In genomic region chr22:34800265-34800664, GRCh38 we compare ENCODE assay signal across 22 cellular contexts.
A peak's percentile ranks its signal among the peaks of the same experiment; 100 is the strongest.
DNase-seq lines count a peak whose midpoint lies in the region; ATAC-seq, FAIRE-seq and TF ChIP-seq lines count a peak whose summit lies in the region.
"Had no signal": no experiment of that assay in that cellular context is flagged by ENCODE, and none has a peak within 500 bp of the region (broad histone marks: within the 10 kb centered on the region; RNA-seq: fewer than 3 reads in every experiment).

No MANE protein-coding gene starts in this region.

- H3F3A ChIP-seq in MM.1S (ENCODE audit: insufficient read depth, low read length): no peaks in the 10 kb centered on the region

- H3K27me3 ChIP-seq in right atrium auricular region (no peaks in the 10 kb centered on the region), MM.1S (replicated peaks; ENCODE audit: insufficient read depth, low read length) (no peaks in the 10 kb centered on the region)
- H3K27me3 ChIP-seq: neutrophil, Peyer's patch, right lobe of liver, vagina had no signal

- no peak overlapping the region for H3K27ac ChIP-seq in right atrium auricular region
- H3K27ac ChIP-seq in MM.1S (ENCODE audit: low read length): no peak overlapping the region
- H3K27ac ChIP-seq: epithelial cell of prostate, gastroesophageal sphincter, neutrophil, Peyer's patch, right lobe of liver, vagina had no signal

- no peak for DNase-seq in left cardiac atrium
- DNase-seq in right atrium auricular region (ENCODE audit: low spot score): no peak
- peak; percentile 29 for DNase-seq in astrocyte of the cerebellum (ENCODE audit: low read depth)
- peak; percentile 85 for DNase-seq in left kidney (ENCODE audit: low read depth, low spot score)
- DNase-seq in urothelium cell line (ENCODE audit: low spot score): peak; percentile 93
- no peak for DNase-seq in MM.1S
- no peak for DNase-seq in left colon
- DNase-seq: ACHN; activated CD4-positive, alpha-beta T cell treated with anti-CD3 and anti-CD28 coated beads for 4 hours; activated CD8-positive, alpha-beta memory T cell treated with anti-CD3 and anti-CD28 coated beads, Interleukin-2, amount 50 U/mL, for 4 hours; activated effector memory CD4-positive, alpha-beta T cell treated with anti-CD3 and anti-CD28 coated beads, Interleukin-2, amount 50 U/mL, for 16 hours; CD8-positive, alpha-beta memory T cell; cortex of kidney; NCI-H748 treated with DMSO at 0.1 percent for 48 hours; Peyer's patch; right lobe of liver; stimulated activated CD4-positive, alpha-beta T cell treated with anti-CD3 and anti-CD28 coated beads, Interleukin-2, amount 100 ng/mL, for 24 hours had no signal

- ATAC-seq in left cardiac atrium (peak; percentile 57 to 74), GM19328 (IDR thresholded peaks at IDR 0.05; ENCODE audit: unreplicated experiment) (no peak), left colon (no peak)
- ATAC-seq: gastroesophageal sphincter, right lobe of liver had no signal

- no peaks in the 10 kb centered on the region for H3K9me3 ChIP-seq in right atrium auricular region
- no peaks in the 10 kb centered on the region for H3K9me3 ChIP-seq in MM.1S (replicated peaks; ENCODE audit: insufficient read depth, low read length)
- H3K9me3 ChIP-seq: gastroesophageal sphincter, neutrophil, Peyer's patch, right lobe of liver, vagina had no signal

- H4K20me1 ChIP-seq in MM.1S (ENCODE audit: insufficient read depth, low read length): no peaks in the 10 kb centered on the region

- in situ Hi-C loops in astrocyte of the cerebellum (cut with HindIII; ENCODE audit: low sequenced_read_pairs): no loop called here

- H3K9ac ChIP-seq in MM.1S (ENCODE audit: low read length): no peak overlapping the region

- no peak overlapping the region for H2AFZ ChIP-seq in MM.1S (ENCODE audit: low read length)

- TF ChIP-seq CTCF in right atrium auricular region (IDR thresholded peaks at IDR 0.05) (no peak), astrocyte of the cerebellum (IDR thresholded peaks at IDR 0.05; ENCODE audit: low read depth, low read length, missing control alignments) (no peak), MM.1S (IDR thresholded peaks at IDR 0.05; ENCODE audit: low read length) (no peak)

- intact Hi-C loops in left cardiac atrium (cut with DNase I) (no loop called here), left colon (cut with DNase I, micrococcal nuclease) (no loop called here)

- FAIRE-seq in urothelium cell line (lab: Jason Lieb, UNC): no peak

- H3K36me3 ChIP-seq in right atrium auricular region (no peaks in the 10 kb centered on the region), MM.1S (replicated peaks; ENCODE audit: insufficient read depth, low read length) (no peaks in the 10 kb centered on the region)
- H3K36me3 ChIP-seq: gastroesophageal sphincter, neutrophil, Peyer's patch, right lobe of liver, vagina had no signal

- no peaks in the 10 kb centered on the region for H3K79me2 ChIP-seq in MM.1S (ENCODE audit: low read length)

- H3K4me3 ChIP-seq in right atrium auricular region (no peak overlapping the region), astrocyte of the cerebellum (ENCODE audit: low read depth, low read length) (no peak overlapping the region), MM.1S (ENCODE audit: low read length) (no peak overlapping the region)
- H3K4me3 ChIP-seq: gastroesophageal sphincter, Peyer's patch, right lobe of liver, vagina had no signal

- no peak overlapping the region for H3K4me2 ChIP-seq in MM.1S (ENCODE audit: low read depth, low read length)

- no peaks in the 10 kb centered on the region for H3K9me2 ChIP-seq in MM.1S (replicated peaks; ENCODE audit: insufficient read depth, low read length)

- no peaks in the 10 kb centered on the region for H3K4me1 ChIP-seq in right atrium auricular region
- H3K4me1 ChIP-seq in MM.1S (ENCODE audit: low read length): no peaks in the 10 kb centered on the region
- H3K4me1 ChIP-seq: gastroesophageal sphincter, Peyer's patch, right lobe of liver had no signal

Comparison
In these comparisons a context has a peak if more than half of its experiments do, and no peak if none do; other contexts are left out.
1. ATAC-seq: peak in left cardiac atrium (2 of 2); none in GM19328 (single experiment) and left colon (single experiment).
2. DNase-seq: peak in astrocyte of the cerebellum (single experiment), left kidney (single experiment) and urothelium cell line (single experiment); none in left cardiac atrium (single experiment), right atrium auricular region (single experiment), MM.1S (single experiment) and left colon (0 of 2).